In genomic region chr6:4872841-4873240, GRCh38 we compare ENCODE assay signal across 23 cellular contexts.
"Had no signal": no experiment of that assay in that cellular context is flagged by ENCODE, and none has a peak within 500 bp of the region (broad histone marks: within the 10 kb centered on the region; RNA-seq: fewer than 3 reads in every experiment).

No MANE protein-coding gene starts in this region.

- H3K9me3 ChIP-seq: gastrocnemius medialis, neutrophil had no signal

- H3K27ac Mint-ChIP-seq: memory B cell; naive thymus-derived CD8-positive, alpha-beta T cell; stimulated activated naive CD8-positive, alpha-beta T cell treated with anti-CD3 and anti-CD28 coated beads, Interleukin-15, Interleukin-2, amounts not matched to agents 100 ng/mL and 50 ng/mL, for 24 hours had no signal

- H3K4me3 ChIP-seq: ascending aorta, dorsolateral prefrontal cortex, gastrocnemius medialis, left lung, right atrium auricular region, tibial nerve had no signal

- ATAC-seq: gastrocnemius medialis; left lung; naive thymus-derived CD8-positive, alpha-beta T cell had no signal

- H3K27me3 Mint-ChIP-seq: memory B cell; naive thymus-derived CD8-positive, alpha-beta T cell; stimulated activated naive CD8-positive, alpha-beta T cell treated with anti-CD3 and anti-CD28 coated beads, Interleukin-15, Interleukin-2, amounts not matched to agents 100 ng/mL and 50 ng/mL, for 24 hours had no signal

- H3K4me1 ChIP-seq: left lung had no signal

- H3K27me3 ChIP-seq: ascending aorta, dorsolateral prefrontal cortex, gastrocnemius medialis, left lung, neutrophil, right atrium auricular region, tibial nerve had no signal

- H3K36me3 ChIP-seq: ascending aorta, gastrocnemius medialis, left lung, neutrophil, right atrium auricular region, tibial nerve had no signal

- H3K4me3 Mint-ChIP-seq: memory B cell; naive thymus-derived CD8-positive, alpha-beta T cell; stimulated activated naive CD8-positive, alpha-beta T cell treated with anti-CD3 and anti-CD28 coated beads, Interleukin-15, Interleukin-2, amounts not matched to agents 100 ng/mL and 50 ng/mL, for 24 hours had no signal

- H3K27ac ChIP-seq: ascending aorta, epithelial cell of prostate, gastrocnemius medialis, left lung, neutrophil, right atrium auricular region, tibial nerve, VCaP had no signal

- DNase-seq: activated CD4-positive, alpha-beta T cell treated with anti-CD3 and anti-CD28 coated beads, Interleukin-2, amount 50 U/mL, for 1 hour; activated CD4-positive, CD25-positive, alpha-beta regulatory T cell treated with anti-CD3 and anti-CD28 coated beads, Interleukin-2, amount 50 U/mL, for 72 hours; activated CD8-positive, alpha-beta memory T cell treated with anti-CD3 and anti-CD28 coated beads for 24 hours; activated CD8-positive, alpha-beta memory T cell treated with anti-CD3 and anti-CD28 coated beads, Interleukin-2, amount 50 U/mL, for 48 hours; activated effector memory CD4-positive, alpha-beta T cell treated with anti-CD3 and anti-CD28 coated beads, Interleukin-2, amount 50 U/mL, for 16 hours; activated naive CD4-positive, alpha-beta T cell treated with anti-CD3 and anti-CD28 coated beads, Interleukin-2, amount 50 U/mL, for 16 hours; activated T-cell treated with anti-CD3 and anti-CD28 coated beads, Interleukin-2, amount 50 U/mL, for 48 hours; dorsolateral prefrontal cortex; gastrocnemius medialis; head of caudate nucleus; left lung; naive thymus-derived CD8-positive, alpha-beta T cell; SW 1271; T-helper 2 cell had no signal

- FAIRE-seq: urothelium cell line had no signal
